Comparison of ENCODE assay signal across 26 cellular contexts in genomic region chr7:140218656-140219055, GRCh38.
"Had no signal": no experiment of that assay in that cellular context is flagged by ENCODE, and none has a peak within 500 bp of the region (broad histone marks: within the 10 kb centered on the region; RNA-seq: fewer than 3 reads in every experiment).

No MANE protein-coding gene starts in this region.

- H3K4me1 ChIP-seq: esophagus muscularis mucosa, neural progenitor cell, prostate gland, right atrium auricular region had no signal

- H3K79me2 ChIP-seq: parathyroid adenoma had no signal

- H3K27ac Mint-ChIP-seq: endodermal cell; mesothelial cell of epicardium; natural killer cell treated with Interleukin-12 subunit alpha and Interleukin-12 subunit beta and Interleukin-15 and Interleukin-18, amount 100 ng/mL, for 72 hours; neural progenitor cell; stimulated activated naive B cell treated with anti-CD40 and anti-IgM and Interleukin-4, amounts not matched to agents 10 μg/mL and 1 μg/mL and 100 μg/mL, for 72 hours; stimulated activated naive CD8-positive, alpha-beta T cell treated with anti-CD3 and anti-CD28 coated beads, Interleukin-15, Interleukin-2, amounts not matched to agents 100 ng/mL and 50 ng/mL, for 24 hours had no signal

- H3K27ac ChIP-seq: esophagus muscularis mucosa, heart right ventricle, left lung, neural progenitor cell, parathyroid adenoma, prostate gland, right atrium auricular region, sigmoid colon, thoracic aorta, tibial nerve, vagina had no signal

- H3K27me3 ChIP-seq: left lung, neural progenitor cell, right atrium auricular region, sigmoid colon, tibial nerve, vagina had no signal

- H3K36me3 ChIP-seq: esophagus muscularis mucosa, heart right ventricle, left lung, neural progenitor cell, prostate gland, right atrium auricular region, sigmoid colon, thoracic aorta, tibial nerve, vagina had no signal

- H2AFZ ChIP-seq: neural progenitor cell, parathyroid adenoma had no signal

- H3K4me2 ChIP-seq: neural progenitor cell had no signal

- H3K4me3 Mint-ChIP-seq: endodermal cell; mesothelial cell of epicardium; naive B cell; natural killer cell treated with Interleukin-12 subunit alpha and Interleukin-12 subunit beta and Interleukin-15 and Interleukin-18, amount 100 ng/mL, for 72 hours; neural progenitor cell; stimulated activated naive B cell treated with anti-CD40 and anti-IgM and Interleukin-4, amounts not matched to agents 10 μg/mL and 1 μg/mL and 100 μg/mL, for 72 hours; stimulated activated naive CD8-positive, alpha-beta T cell treated with anti-CD3 and anti-CD28 coated beads, Interleukin-15, Interleukin-2, amounts not matched to agents 100 ng/mL and 50 ng/mL, for 24 hours had no signal

- H3K9me3 Mint-ChIP-seq: neural progenitor cell; stimulated activated naive CD8-positive, alpha-beta T cell treated with anti-CD3 and anti-CD28 coated beads, Interleukin-15, Interleukin-2, amounts not matched to agents 100 ng/mL and 50 ng/mL, for 24 hours had no signal

- H3K4me1 Mint-ChIP-seq: mesothelial cell of epicardium had no signal

- ATAC-seq: heart right ventricle; left cardiac atrium; left lung; mucosa of descending colon; natural killer cell treated with Interleukin-12 subunit alpha and Interleukin-12 subunit beta and Interleukin-15 and Interleukin-18, amount 100 ng/mL, for 72 hours; stimulated activated naive B cell treated with anti-CD40 and anti-IgM and Interleukin-4, amounts not matched to agents 10 μg/mL and 1 μg/mL and 100 μg/mL, for 72 hours had no signal

- H3K36me3 Mint-ChIP-seq: mesothelial cell of epicardium; naive B cell; natural killer cell treated with Interleukin-12 subunit alpha and Interleukin-12 subunit beta and Interleukin-15 and Interleukin-18, amount 100 ng/mL, for 72 hours; neural progenitor cell had no signal

- H3K9me3 ChIP-seq: left lung, mucosa of descending colon, prostate gland, thoracic aorta, tibial nerve, vagina had no signal

- H3K27me3 Mint-ChIP-seq: naive B cell; natural killer cell treated with Interleukin-12 subunit alpha and Interleukin-12 subunit beta and Interleukin-15 and Interleukin-18, amount 100 ng/mL, for 72 hours; stimulated activated naive CD8-positive, alpha-beta T cell treated with anti-CD3 and anti-CD28 coated beads, Interleukin-15, Interleukin-2, amounts not matched to agents 100 ng/mL and 50 ng/mL, for 24 hours had no signal

- H3K4me3 ChIP-seq: esophagus muscularis mucosa, heart right ventricle, left lung, mucosa of descending colon, neural progenitor cell, prostate gland, right atrium auricular region, sigmoid colon, thoracic aorta, tibial nerve, vagina had no signal

- DNase-seq: effector CD8-positive, alpha-beta T cell; endodermal cell; foreskin melanocyte; glutamatergic neuron; heart right ventricle; hippocampal formation; left cardiac atrium; left lung; mesenchymal stem cell; mucosa of descending colon; naive B cell; sigmoid colon; stimulated activated CD4-positive, alpha-beta T cell treated with anti-CD3 and anti-CD28 coated beads, Interleukin-2, amount 100 ng/mL, for 24 hours; stimulated activated CD4-positive, alpha-beta T cell treated with anti-CD3 and anti-CD28 coated beads, Interleukin-4, amount 100 ng/mL, for 4 hours; stimulated activated naive B cell treated with anti-CD40 and anti-IgM and Interleukin-4, amounts not matched to agents 10 μg/mL and 1 μg/mL and 100 μg/mL, for 72 hours had no signal
